In the genomic region with DNA sequence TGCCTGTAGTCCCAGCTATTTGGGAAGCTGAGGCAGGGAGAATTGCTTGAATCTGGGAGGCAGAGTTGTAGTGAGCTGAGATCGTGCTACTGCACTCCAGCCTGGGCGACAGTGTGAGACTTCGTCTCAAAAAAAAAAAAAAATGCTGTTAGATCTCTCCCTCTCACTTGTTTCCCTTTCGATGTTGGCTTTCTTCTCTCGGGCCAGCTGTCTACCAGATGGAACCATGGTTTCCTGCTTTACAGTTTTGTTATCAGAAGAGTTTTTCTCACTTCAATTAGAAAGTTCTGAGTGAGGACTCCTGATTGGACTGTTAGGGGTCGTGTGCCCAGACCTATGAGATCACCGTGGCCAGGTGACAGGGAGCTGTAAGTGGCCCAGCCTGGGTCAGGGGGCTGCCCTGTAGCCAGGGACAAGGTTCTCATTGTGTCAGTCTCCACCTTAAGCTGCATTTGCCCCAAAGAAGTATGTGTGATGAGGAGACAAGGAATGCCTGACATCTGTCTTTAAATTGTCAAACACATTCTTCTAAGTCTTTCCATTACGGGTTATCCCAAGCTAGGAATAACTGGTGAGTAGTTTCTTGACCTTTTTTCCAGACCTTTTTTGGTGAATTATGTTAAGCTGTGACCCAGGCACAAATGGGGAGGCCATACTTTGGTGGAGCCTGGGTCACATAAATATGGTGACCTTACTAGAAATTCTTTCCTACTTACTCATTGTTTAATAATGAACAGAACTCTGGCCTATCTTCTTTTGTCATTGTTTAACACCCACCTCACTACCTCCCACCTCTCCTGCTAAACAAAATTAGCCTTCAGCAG, we compare ENCODE assay signal across 8 cellular contexts. TPM values are rescaled to one million over a fixed set of nuclear protein-coding genes. Genes with fewer than 3 reads are reported as not detected.
DNase-seq lines count a peak whose midpoint lies in the region; ATAC-seq and TF ChIP-seq lines count a peak whose summit lies in the region.

No MANE protein-coding gene starts in this region.

- peaks cover 27 to 55% (median 41%) of the 10 kb centered on the region in 4 donors for H3K4me1 Mint-ChIP-seq in CD4-positive, alpha-beta memory T cell
- peaks cover 33% of the 10 kb centered on the region for H3K4me1 Mint-ChIP-seq in nephron

- POLR2A ChIA-PET in CD4-positive, alpha-beta memory T cell (lab: Charles Lee; ENCODE audit: partially characterized antibody): interaction anchor here (0.8 to 3.6 kb wide), 6 partner anchors 22 to 85 kb away, joined by 3 to 23 read pairs (median 8); a partner anchor contains a TSS

- H3K27me3 ChIP-seq in CD4-positive, alpha-beta memory T cell (ENCODE audit: insufficient read depth, low read length): no peaks in the 10 kb centered on the region
- no peaks in the 10 kb centered on the region for H3K27me3 ChIP-seq in HUES48 (ENCODE audit: control insufficient read depth, insufficient read depth, low read length)

- H3K36me3 ChIP-seq in CD4-positive, alpha-beta memory T cell (ENCODE audit: insufficient read depth, low read length): no peaks in the 10 kb centered on the region
- H3K36me3 ChIP-seq in HUES48 (ENCODE audit: control insufficient read depth, insufficient read depth, low read length): no peaks in the 10 kb centered on the region

- no peaks in the 10 kb centered on the region for H3K9me3 ChIP-seq in CD4-positive, alpha-beta memory T cell (ENCODE audit: control insufficient read depth in 1 of 2, low read length in 2 of 2)
- H3K9me3 ChIP-seq in HUES48 (ENCODE audit: control insufficient read depth, insufficient read depth, low read length): no peaks in the 10 kb centered on the region

- intact Hi-C loops in CD4-positive, alpha-beta memory T cell (cut with micrococcal nuclease): loop anchor here (1.0 kb wide), 1 partner anchor 25 kb away; a partner anchor contains a TSS

- H3K4me1 ChIP-seq in CD4-positive, alpha-beta memory T cell (ENCODE audit: insufficient read depth, low read length): peaks cover 32% of the 10 kb centered on the region
- peaks cover 70% of the 10 kb centered on the region for H3K4me1 ChIP-seq in HUES48 (ENCODE audit: control insufficient read depth, insufficient read depth, low read length)

- no peaks in the 10 kb centered on the region for H3K27me3 Mint-ChIP-seq in CD4-positive, alpha-beta memory T cell
- H3K27me3 Mint-ChIP-seq in nephron (ENCODE audit: low read depth): peaks cover 3% of the 10 kb centered on the region

- no peak overlapping the region for H3K4me3 ChIP-seq in CD4-positive, alpha-beta memory T cell (ENCODE audit: low read length in 2 of 2)
- H3K4me3 ChIP-seq in HUES48 (ENCODE audit: low read depth, low read length): no peak overlapping the region

- peaks cover 0 to 8% of the 10 kb centered on the region in 2 donors for H3K36me3 Mint-ChIP-seq in CD4-positive, alpha-beta memory T cell
- peaks cover 0 to 28% of the 10 kb centered on the region in 2 donors for H3K36me3 Mint-ChIP-seq in activated naive CD4-positive, alpha-beta T cell treated with anti-CD3 and anti-CD28 coated beads, Interleukin-2, amount 50 U/mL, for 72 hours
- peaks cover 10% of the 10 kb centered on the region for H3K36me3 Mint-ChIP-seq in nephron (ENCODE audit: low read depth)

- CTCF ChIA-PET in CD4-positive, alpha-beta memory T cell (lab: Charles Lee; ENCODE audit: partially characterized antibody): interaction anchor here (0.6 to 4.6 kb wide), 12 partner anchors 11 to 892 kb away, joined by 3 to 42 read pairs (median 4); a partner anchor contains a TSS

- no peak for TF ChIP-seq CTCF in nephron (IDR thresholded peaks at IDR 0.05; ENCODE audit: unreplicated experiment in 3 of 3)

- peak; percentile 64 to 79 (median 70) for DNase-seq in CD4-positive, alpha-beta memory T cell
- DNase-seq in activated naive CD4-positive, alpha-beta T cell treated with anti-CD3 and anti-CD28 coated beads, Interleukin-2, amount 50 U/mL, for 72 hours (ENCODE audit: low spot score in 2 of 2): peak in 1 of 2 donors; percentile 31
- DNase-seq in amygdala (lab: John Stamatoyannopoulos, UW): no peak
- no peak for DNase-seq in epidermal melanocyte (ENCODE audit: insufficient read length, low spot score)
- DNase-seq in RPMI8226: no peak

- H3K9ac ChIP-seq in HUES48 (ENCODE audit: low read depth, low read length): no peak overlapping the region

- H3K27ac ChIP-seq in CD4-positive, alpha-beta memory T cell (ENCODE audit: low read depth, low read length): peak overlapping the region; percentile 45
- H3K27ac ChIP-seq in HUES48 (ENCODE audit: low read depth, low read length): peak overlapping the region; percentile 87

- peak overlapping the region; percentile 44 to 86 (median 76) for H3K4me3 Mint-ChIP-seq in CD4-positive, alpha-beta memory T cell
- no peak overlapping the region for H3K4me3 Mint-ChIP-seq in nephron

- peak overlapping the region; percentile 83 to 97 (median 90) for H3K27ac Mint-ChIP-seq in CD4-positive, alpha-beta memory T cell
- peak overlapping the region; percentile 6 to 67 for H3K27ac Mint-ChIP-seq in activated naive CD4-positive, alpha-beta T cell treated with anti-CD3 and anti-CD28 coated beads, Interleukin-2, amount 50 U/mL, for 72 hours
- peak overlapping the region in 2 of 3 experiments; percentile 10 to 39 for H3K27ac Mint-ChIP-seq in nephron

- ATAC-seq in GM21381 (IDR thresholded peaks at IDR 0.05; ENCODE audit: unreplicated experiment): peak; percentile 85
- peak; percentile 86 to 91 for ATAC-seq in activated naive CD4-positive, alpha-beta T cell treated with anti-CD3 and anti-CD28 coated beads, Interleukin-2, amount 50 U/mL, for 72 hours

- H3K9me3 Mint-ChIP-seq in CD4-positive, alpha-beta memory T cell: peaks cover 0 to 2% (median 0%) of the 10 kb centered on the region in 8 donors
- no peaks in the 10 kb centered on the region for H3K9me3 Mint-ChIP-seq in activated naive CD4-positive, alpha-beta T cell treated with anti-CD3 and anti-CD28 coated beads, Interleukin-2, amount 50 U/mL, for 72 hours
- H3K9me3 Mint-ChIP-seq in nephron: no peaks in the 10 kb centered on the region

RNA-seq across cellular contexts. Expression of a gene that starts 25.2 kb away (rescaled TPM):
- 10 to 100 TPM; 32.5 to 36.6 TPM for total RNA-seq in CD4-positive, alpha-beta memory T cell
- 10 to 100 TPM; 58.2 to 76.1 TPM for polyA plus RNA-seq in CD4-positive, alpha-beta memory T cell
- 10 to 100 TPM; 18.9 to 27.7 TPM for total RNA-seq in activated naive CD4-positive, alpha-beta T cell treated with anti-CD3 and anti-CD28 coated beads, Interleukin-2, amount 50 U/mL, for 72 hours

RNA-seq across cellular contexts. Expression of a gene that starts 32.3 kb away (rescaled TPM):
- 1,000 to 10,000 TPM; 3,820 to 4,004 TPM for total RNA-seq in CD4-positive, alpha-beta memory T cell
- 1,000 to 10,000 TPM; 1,070 to 1,459 TPM for polyA plus RNA-seq in CD4-positive, alpha-beta memory T cell
- total RNA-seq in activated naive CD4-positive, alpha-beta T cell treated with anti-CD3 and anti-CD28 coated beads, Interleukin-2, amount 50 U/mL, for 72 hours: 1,000 to 10,000 TPM; 3,813 to 4,802 TPM

RNA-seq across cellular contexts. Expression of a gene that starts 32.7 kb away (rescaled TPM):
- total RNA-seq in CD4-positive, alpha-beta memory T cell: 1 to 10 TPM; 5.1 to 6.5 TPM
- 1 to 10 TPM; 6.2 to 7.2 TPM for polyA plus RNA-seq in CD4-positive, alpha-beta memory T cell
- total RNA-seq in activated naive CD4-positive, alpha-beta T cell treated with anti-CD3 and anti-CD28 coated beads, Interleukin-2, amount 50 U/mL, for 72 hours: 10 to 100 TPM; 28.1 to 40.9 TPM

Comparison
In these comparisons a context has a peak if more than half of its experiments do, and no peak if none do; other contexts are left out.
1. DNase-seq: peak in CD4-positive, alpha-beta memory T cell (5 of 5); none in amygdala (0 of 56), epidermal melanocyte (single experiment) and RPMI8226 (single experiment).
2. H3K27ac Mint-ChIP-seq: peak in every context shown above with its lines; median percentile 90 in CD4-positive, alpha-beta memory T cell; 36 in activated naive CD4-positive, alpha-beta T cell treated with anti-CD3 and anti-CD28 coated beads, Interleukin-2, amount 50 U/mL, for 72 hours; 24 in nephron.
3. H3K4me3 Mint-ChIP-seq: peak in CD4-positive, alpha-beta memory T cell (8 of 8); none in nephron (0 of 3).